Comparison of ENCODE assay signal across 18 cellular contexts in genomic region chr1:87169250-87169910, GRCh38.
"Had no signal": no experiment of that assay in that cellular context is flagged by ENCODE, and none has a peak within 500 bp of the region (broad histone marks: within the 10 kb centered on the region; RNA-seq: fewer than 3 reads in every experiment).

No MANE protein-coding gene starts in this region.

- H3K9me3 Mint-ChIP-seq: activated B cell treated with CpG ODN at 0.5 μM for 24 hours; activated CD4-positive, alpha-beta T cell treated with anti-CD3 and anti-CD28 coated beads, Interleukin-2, amount 10 ng/mL, durations not matched to agents 24 days and 14 days; activated T-cell treated with anti-CD3 and anti-CD28 coated beads, Interleukin-2, amount 50 U/mL, for 72 hours; natural killer cell; stimulated activated memory B cell treated with anti-CD40 and anti-IgM and Interleukin-4, amounts not matched to agents 10 μg/mL and 1 μg/mL and 100 μg/mL, for 72 hours had no signal

- H3K4me3 Mint-ChIP-seq: activated B cell treated with CpG ODN at 0.5 μM for 24 hours; activated CD4-positive, alpha-beta T cell treated with anti-CD3 and anti-CD28 coated beads, Interleukin-2, amount 10 ng/mL, durations not matched to agents 24 days and 14 days; activated CD8-positive, alpha-beta T cell treated with anti-CD3 and anti-CD28 coated beads, Interleukin-2, amount 10 ng/mL, durations not matched to agents 7 days and 5 days; activated naive CD8-positive, alpha-beta T cell; activated T-cell treated with anti-CD3 and anti-CD28 coated beads, Interleukin-2, amount 50 U/mL, for 72 hours; natural killer cell; stimulated activated memory B cell treated with anti-CD40 and anti-IgM and Interleukin-4, amounts not matched to agents 10 μg/mL and 1 μg/mL and 100 μg/mL, for 72 hours had no signal

- H3K27me3 ChIP-seq: ovary, thyroid gland, vagina had no signal

- H3K27ac ChIP-seq: ovary, thyroid gland, vagina had no signal

- H3K27ac Mint-ChIP-seq: activated B cell treated with CpG ODN at 0.5 μM for 24 hours; activated CD4-positive, alpha-beta T cell treated with anti-CD3 and anti-CD28 coated beads, Interleukin-2, amount 10 ng/mL, durations not matched to agents 24 days and 14 days; activated CD8-positive, alpha-beta T cell treated with anti-CD3 and anti-CD28 coated beads, Interleukin-2, amount 10 ng/mL, durations not matched to agents 7 days and 5 days; activated naive CD8-positive, alpha-beta T cell; activated T-cell treated with anti-CD3 and anti-CD28 coated beads, Interleukin-2, amount 50 U/mL, for 72 hours; natural killer cell; stimulated activated memory B cell treated with anti-CD40 and anti-IgM and Interleukin-4, amounts not matched to agents 10 μg/mL and 1 μg/mL and 100 μg/mL, for 72 hours had no signal

- H3K4me1 ChIP-seq: thyroid gland, vagina had no signal

- DNase-seq: activated B cell treated with CpG ODN at 0.5 μM for 24 hours; activated CD4-positive, alpha-beta T cell treated with anti-CD3 and anti-CD28 coated beads, Interleukin-2, amount 10 ng/mL, durations not matched to agents 24 days and 14 days; activated CD8-positive, alpha-beta memory T cell treated with anti-CD3 and anti-CD28 coated beads, Interleukin-2, amount 50 U/mL, for 4 hours; activated CD8-positive, alpha-beta T cell treated with anti-CD3 and anti-CD28 coated beads, Interleukin-2, amount 10 ng/mL, durations not matched to agents 7 days and 5 days; activated gamma-delta T cell treated with Interleukin-2 at 50 U/mL for 16 hours; activated T-cell treated with anti-CD3 and anti-CD28 coated beads, Interleukin-2, amount 50 U/mL, for 72 hours; amniotic stem cell; left ventricle myocardium superior; mesenchymal stem cell; natural killer cell; ovary; stimulated activated CD4-positive, alpha-beta T cell treated with anti-CD3 and anti-CD28 coated beads, Interleukin-2, amount 100 ng/mL, for 48 hours; T-helper 2 cell; thyroid gland had no signal

- H3K36me3 ChIP-seq: ovary, thyroid gland, vagina had no signal

- H3K36me3 Mint-ChIP-seq: activated naive CD8-positive, alpha-beta T cell; natural killer cell; stimulated activated memory B cell treated with anti-CD40 and anti-IgM and Interleukin-4, amounts not matched to agents 10 μg/mL and 1 μg/mL and 100 μg/mL, for 72 hours had no signal

- H3K9me3 ChIP-seq: ovary, thyroid gland, vagina had no signal

- H3K4me3 ChIP-seq: ovary, thyroid gland, vagina had no signal

- H3K4me1 Mint-ChIP-seq: activated B cell treated with CpG ODN at 0.5 μM for 24 hours; activated CD4-positive, alpha-beta T cell treated with anti-CD3 and anti-CD28 coated beads, Interleukin-2, amount 10 ng/mL, durations not matched to agents 24 days and 14 days; natural killer cell; stimulated activated memory B cell treated with anti-CD40 and anti-IgM and Interleukin-4, amounts not matched to agents 10 μg/mL and 1 μg/mL and 100 μg/mL, for 72 hours had no signal

- ATAC-seq: activated CD8-positive, alpha-beta T cell treated with anti-CD3 and anti-CD28 coated beads, Interleukin-2, amount 10 ng/mL, durations not matched to agents 7 days and 5 days; activated T-cell treated with anti-CD3 and anti-CD28 coated beads, Interleukin-2, amount 50 U/mL, for 72 hours; esophagus mucosa; left ventricle myocardium superior; natural killer cell; stimulated activated memory B cell treated with anti-CD40 and anti-IgM and Interleukin-4, amounts not matched to agents 10 μg/mL and 1 μg/mL and 100 μg/mL, for 72 hours had no signal
